1 cellular context compared by ENCODE assay signal in genomic region chr2:237722616-237723015, GRCh38.
TF ChIP-seq lines count a peak whose summit lies in the region.

No MANE protein-coding gene starts in this region.

TF ChIP-seq in WTC11, 78 proteins besides CTCF, POLR2A, EP300 and RAD21:
- TF ChIP-seq ERG (CRISPR knock-in tag; IDR thresholded peaks at IDR 0.05) (no peak), HMGXB4 (CRISPR knock-in tag; IDR thresholded peaks at IDR 0.05) (no peak), ZNF317 (CRISPR knock-in tag; IDR thresholded peaks at IDR 0.05; ENCODE audit: borderline replicate concordance, low read depth) (no peak), SP1 (CRISPR knock-in tag; conservative IDR thresholded peaks at IDR 0.05) (no peak), E2F4 (CRISPR knock-in tag; IDR thresholded peaks at IDR 0.05; ENCODE audit: borderline replicate concordance, low read depth) (no peak), ZNF532 (CRISPR knock-in tag; IDR thresholded peaks at IDR 0.05; ENCODE audit: borderline replicate concordance) (no peak), STAT6 (CRISPR knock-in tag; conservative IDR thresholded peaks at IDR 0.05; ENCODE audit: low read depth) (no peak), TP53 (CRISPR knock-in tag; IDR thresholded peaks at IDR 0.05) (no peak), ZNF396 (CRISPR knock-in tag; IDR thresholded peaks at IDR 0.05; ENCODE audit: borderline replicate concordance) (no peak), ZNF512 (CRISPR knock-in tag; IDR thresholded peaks at IDR 0.05; ENCODE audit: borderline replicate concordance) (no peak), ATF1 (CRISPR knock-in tag; IDR thresholded peaks at IDR 0.05) (no peak), GRHL2 (CRISPR knock-in tag; IDR thresholded peaks at IDR 0.05; ENCODE audit: insufficient replicate concordance, severe bottlenecking) (no peak), USF2 (CRISPR knock-in tag; IDR thresholded peaks at IDR 0.05) (no peak)
